In genomic region chr11:130203766-130204702, GRCh38 we compare ENCODE assay signal across 21 cellular contexts. TPM values are rescaled to one million over a fixed set of nuclear protein-coding genes. Genes with fewer than 3 reads are reported as not detected.
A peak's percentile ranks its signal among the peaks of the same experiment; 100 is the strongest.
DNase-seq lines count a peak whose midpoint lies in the region; ATAC-seq and TF ChIP-seq lines count a peak whose summit lies in the region.
"Had no signal": no experiment of that assay in that cellular context is flagged by ENCODE, and none has a peak within 500 bp of the region (broad histone marks: within the 10 kb centered on the region; RNA-seq: fewer than 3 reads in every experiment).

No MANE protein-coding gene starts in this region.

- H2AFZ ChIP-seq in IMR-90 (replicated peaks; ENCODE audit: low read length, poor library complexity) (peak overlapping the region; percentile 51), trophoblast cell (ENCODE audit: insufficient read depth, low read length, poor library complexity) (no peak overlapping the region)

- H3K27me3 ChIP-seq in IMR-90 (ENCODE audit: control insufficient read depth, insufficient read depth, low read length) (peaks cover 46% of the 10 kb centered on the region), trophoblast cell (ENCODE audit: insufficient read depth, low read length) (no peaks in the 10 kb centered on the region), adrenal gland (no peaks in the 10 kb centered on the region)
- H3K27me3 ChIP-seq: BLaER1, SJSA1 had no signal

- no TSS peak for BruUV-seq in IMR-90 (replicated peaks; lab: Mats Ljungman, UMichigan)

- no peak overlapping the region for H4K8ac ChIP-seq in IMR-90 (ENCODE audit: low read depth in 2 of 2, low read length in 2 of 2)
- H4K8ac ChIP-seq in trophoblast cell (ENCODE audit: low read depth, low read length) = no peak overlapping the region

- no peak for TF ChIP-seq RAD21 in IMR-90 (IDR thresholded peaks at IDR 0.05; ENCODE audit: low read length)

- no peak overlapping the region for H3K56ac ChIP-seq in IMR-90 (ENCODE audit: extremely low read depth, insufficient read depth, low read length)

- H3K27ac ChIP-seq in IMR-90 (ENCODE audit: insufficient read depth, low read length) = no peak overlapping the region
- no peak overlapping the region for H3K27ac ChIP-seq in trophoblast cell (ENCODE audit: low read depth, low read length)
- no peak overlapping the region for H3K27ac ChIP-seq in adrenal gland
- H3K27ac ChIP-seq: BLaER1, SJSA1 had no signal

- TF ChIP-seq CTCF in IMR-90 (conservative IDR thresholded peaks at IDR 0.05; ENCODE audit: low read depth, low read length) (no peak), adrenal gland (IDR thresholded peaks at IDR 0.05) (no peak)

- 85% methylated on average over 6 of the region's 27 CpGs; no CpG with 5 or more reads in 1 of the 2 experiments for WGBS in IMR-90 (ENCODE audit: extremely low coverage in 2 of 2, insufficient read length in 1 of 2), 2 experiments
- WGBS in trophoblast cell (ENCODE audit: extremely low coverage, insufficient coverage, insufficient read length) = 100% methylated on average over 1 of the region's 27 CpGs
- 85 to 94% (median 93%) methylated on average over 26 to 27 of the region's 27 CpGs for WGBS in adrenal gland, 4 donors

- no peak overlapping the region for H3K9ac ChIP-seq in IMR-90 (ENCODE audit: low read depth, low read length)
- H3K9ac ChIP-seq in trophoblast cell (ENCODE audit: low read length) = no peak overlapping the region
- H3K9ac ChIP-seq: BLaER1 had no signal

- H2BK15ac ChIP-seq in IMR-90 (ENCODE audit: low read depth, low read length) = no peak overlapping the region

- dilution Hi-C loops in IMR-90 (cut with HindIII; ENCODE audit: low sequenced_read_pairs, unreplicated experiment) = no loop called here

- H3K23ac ChIP-seq in IMR-90 (ENCODE audit: low read depth, low read length) (no peak overlapping the region), trophoblast cell (ENCODE audit: low read length) (no peak overlapping the region)

- H3K4ac ChIP-seq in IMR-90 (ENCODE audit: low read depth, low read length) (no peak overlapping the region), trophoblast cell (ENCODE audit: low read depth, low read length) (no peak overlapping the region)

- DNase-seq in IMR-90 (no peak), left colon (peak; percentile 16 to 47), trophoblast cell (peak; percentile 60 to 77), NCI-H524 treated with DMSO at 0.1 percent for 48 hours (lab: John Stamatoyannopoulos, UW) (no peak), NCI-H1417 treated with DMSO at 0.1 percent for 48 hours (lab: John Stamatoyannopoulos, UW) (no peak), adrenal gland (no peak)
- DNase-seq: CD4-positive, alpha-beta T cell; COR-L47; DMS 273 treated with DMSO at 0.1 percent for 48 hours; DMS79 treated with DMSO at 0.1 percent for 48 hours; Kasumi-1; NCI-H1048; NCI-H1436; NCI-H187 treated with DMSO at 0.1 percent for 48 hours; NCI-H2107; NCI-H446 treated with DMSO at 0.1 percent for 48 hours had no signal

- no peaks in the 10 kb centered on the region for H3K9me1 ChIP-seq in IMR-90 (ENCODE audit: insufficient read depth, low read length)

- H3K4me1 ChIP-seq in IMR-90 (ENCODE audit: control insufficient read depth, insufficient read depth, low read length) = no peaks in the 10 kb centered on the region
- H3K4me1 ChIP-seq in trophoblast cell (ENCODE audit: control insufficient read depth in 1 of 2, insufficient read depth in 2 of 2, low read length in 2 of 2) = no peaks in the 10 kb centered on the region
- H3K4me1 ChIP-seq in adrenal gland (replicated peaks in 1 of 2) = no peaks in the 10 kb centered on the region
- H3K4me1 ChIP-seq: SJSA1 had no signal

- H4K91ac ChIP-seq in IMR-90 (ENCODE audit: insufficient read depth, low read depth, low read length) = no peak overlapping the region
- no peak overlapping the region for H4K91ac ChIP-seq in trophoblast cell (ENCODE audit: low read depth, low read length)

- CTCF ChIA-PET in IMR-90 (lab: Yijun Ruan, JAX) = no interaction called here

- H2BK120ac ChIP-seq in IMR-90 (ENCODE audit: low read depth, low read length) (no peak overlapping the region), trophoblast cell (ENCODE audit: insufficient read depth, low read length, poor library complexity) (no peak overlapping the region)

- no peaks in the 10 kb centered on the region for H3K79me1 ChIP-seq in IMR-90 (ENCODE audit: low read depth in 1 of 2, low read length in 2 of 2)
- no peaks in the 10 kb centered on the region for H3K79me1 ChIP-seq in trophoblast cell (ENCODE audit: low read length)

- no peak overlapping the region for H2BK20ac ChIP-seq in IMR-90 (ENCODE audit: low read depth, low read length)

- POLR2A ChIA-PET in IMR-90 (lab: Charles Lee; ENCODE audit: unreplicated experiment) = no interaction called here

- H3K14ac ChIP-seq in IMR-90 (replicated peaks; ENCODE audit: low read depth, low read length) = no peak overlapping the region
- H3K14ac ChIP-seq in trophoblast cell (ENCODE audit: low read length) = no peak overlapping the region

- no peak overlapping the region for H2BK5ac ChIP-seq in IMR-90 (ENCODE audit: low read depth, low read length, poor library complexity, severe bottlenecking)
- H2BK5ac ChIP-seq in trophoblast cell (ENCODE audit: low read depth, low read length, poor library complexity) = no peak overlapping the region

- H3K18ac ChIP-seq in IMR-90 (ENCODE audit: low read depth, low read length) (no peak overlapping the region), trophoblast cell (ENCODE audit: low read length) (no peak overlapping the region)

- TF ChIP-seq POLR2A in IMR-90 (IDR thresholded peaks at IDR 0.05; ENCODE audit: low read depth, low read length) (no peak), adrenal gland (IDR thresholded peaks at IDR 0.05) (no peak)

- H2AK5ac ChIP-seq in IMR-90 (ENCODE audit: low read depth, low read length) = no peak overlapping the region
- H2AK5ac ChIP-seq in trophoblast cell (ENCODE audit: low read length) = no peak overlapping the region

- H2BK12ac ChIP-seq in trophoblast cell (ENCODE audit: low read length) = no peak overlapping the region

- no peak overlapping the region for H4K12ac ChIP-seq in trophoblast cell (ENCODE audit: low read depth, low read length)

- peaks cover 5% of the 10 kb centered on the region; the same call in 1 of the 2 replicates for H3K9me3 ChIP-seq in IMR-90 (ENCODE audit: control insufficient read depth, insufficient read depth, low read length)
- peaks cover 3% of the 10 kb centered on the region for H3K9me3 ChIP-seq in trophoblast cell (ENCODE audit: insufficient read depth, low read depth, low read length)
- no peaks in the 10 kb centered on the region for H3K9me3 ChIP-seq in adrenal gland (replicated peaks in 1 of 3)
- H3K9me3 ChIP-seq: BLaER1, SJSA1 had no signal

- no peak overlapping the region for H2AK9ac ChIP-seq in IMR-90 (replicated peaks; ENCODE audit: low read depth, low read length, poor library complexity)

- H3K4me2 ChIP-seq in IMR-90 (ENCODE audit: low read depth, low read length) = no peak overlapping the region
- H3K4me2 ChIP-seq in trophoblast cell (ENCODE audit: low read length) = no peak overlapping the region
- H3K4me2 ChIP-seq: BLaER1 had no signal

- intact Hi-C loops in IMR-90 (cut with micrococcal nuclease) = no loop called here
- intact Hi-C loops in left colon (cut with DNase I, micrococcal nuclease) = no loop called here
- intact Hi-C loops in adrenal gland (cut with DNase I) = no loop called here

- ATAC-seq in IMR-90 (ENCODE audit: low read depth) (no peak), left colon (peak; percentile 45), HG03097 (IDR thresholded peaks at IDR 0.05; ENCODE audit: low FRiP score, unreplicated experiment) (no peak)
- ATAC-seq: GM12878, Panc1 had no signal

- in situ Hi-C loops in IMR-90 (cut with MboI; ENCODE audit: low sequenced_read_pairs) = loop anchor here (10.0 to 25.0 kb wide), 2 partner anchors 183 to 691 kb away; no protein-coding TSS in a partner anchor

- H3K79me2 ChIP-seq in trophoblast cell (ENCODE audit: control insufficient read depth, insufficient read depth, low read length, poor library complexity) = no peaks in the 10 kb centered on the region

- no peaks in the 10 kb centered on the region for H4K20me1 ChIP-seq in IMR-90 (ENCODE audit: insufficient read depth, low read length)
- H4K20me1 ChIP-seq: BLaER1 had no signal

- no peak overlapping the region for H3K4me3 ChIP-seq in IMR-90 (ENCODE audit: insufficient read depth, low read depth, low read length)
- H3K4me3 ChIP-seq in trophoblast cell (ENCODE audit: low read depth, low read length) = no peak overlapping the region
- H3K4me3 ChIP-seq in adrenal gland = no peak overlapping the region
- H3K4me3 ChIP-seq: BLaER1, GM12878, SJSA1 had no signal

- no peak overlapping the region for H4K5ac ChIP-seq in IMR-90 (ENCODE audit: low read depth, low read length)

- H3K36me3 ChIP-seq in IMR-90 (ENCODE audit: control insufficient read depth, insufficient read depth, low read length) (no peaks in the 10 kb centered on the region), trophoblast cell (ENCODE audit: control insufficient read depth in 1 of 2, insufficient read depth in 2 of 2, low read length in 2 of 2) (peaks cover 0 to 3% of the 10 kb centered on the region in 2 experiments), adrenal gland (replicated peaks in 1 of 2) (no peaks in the 10 kb centered on the region)
- H3K36me3 ChIP-seq: BLaER1, SJSA1 had no signal

TF ChIP-seq in IMR-90, 13 proteins besides CTCF, POLR2A, EP300 and RAD21 (continues in another document):
- no peak for TF ChIP-seq FOS (IDR thresholded peaks at IDR 0.05; ENCODE audit: low read depth, low read length)
- no peak for TF ChIP-seq CEBPB (IDR thresholded peaks at IDR 0.05; ENCODE audit: low read depth, low read length)
- TF ChIP-seq CHD1 (IDR thresholded peaks at IDR 0.05; ENCODE audit: low read depth, low read length) = no peak
- TF ChIP-seq USF2 (IDR thresholded peaks at IDR 0.05; ENCODE audit: low read depth, low read length) = no peak
- no peak for TF ChIP-seq NFE2L2 (IDR thresholded peaks at IDR 0.05; ENCODE audit: low read depth, low read length)

RNA-seq across cellular contexts. Expression of gene ST14, which starts 44.5 kb away (rescaled TPM):
- total RNA-seq in IMR-90 (2012; rRNA removed) = not detected in 2 replicates
- not detected in 2 replicates for polyA plus RNA-seq in IMR-90 (2012; rRNA removed)
- not detected in 2 replicates for polyA plus RNA-seq in IMR-90 (2012; cell fraction: cytosol; rRNA removed)
- polyA plus RNA-seq in IMR-90 (2012; cell fraction: nucleus; rRNA removed; ENCODE audit: low replicate concordance) = not detected in 2 replicates
- 100 to 1,000 TPM; 499 to 535 TPM for total RNA-seq in left colon
- polyA plus RNA-seq in trophoblast cell (2013) = 8.4 and 11.2 TPM in 2 replicates
- 10 to 100 TPM in 5 of 8 donors, 1 to 10 TPM in 3; 2.5 to 41.0 (median 11.5) TPM for total RNA-seq in adrenal gland
- polyA plus RNA-seq in adrenal gland = 10 to 100 TPM in 1 of 3 donors, 1 to 10 TPM in 2; 3.0 to 13.4 (median 3.4) TPM
- total RNA-seq: SJSA1 had no signal

Comparison
In these comparisons a context has a peak if more than half of its experiments do, and no peak if none do; other contexts are left out.
1. DNase-seq: peak in left colon (2 of 2) and trophoblast cell (2 of 2); none in IMR-90 (single experiment), NCI-H524 treated with DMSO at 0.1 percent for 48 hours (single experiment), NCI-H1417 treated with DMSO at 0.1 percent for 48 hours (single experiment) and adrenal gland (0 of 7).
2. RNA of gene ST14, which starts 44.5 kb away (total RNA-seq): 499 to 535 TPM in left colon; 2.5 to 41.0 TPM in adrenal gland and not detected in IMR-90; every median in the first group is over 10 times any median in the second.